In the genomic region with DNA sequence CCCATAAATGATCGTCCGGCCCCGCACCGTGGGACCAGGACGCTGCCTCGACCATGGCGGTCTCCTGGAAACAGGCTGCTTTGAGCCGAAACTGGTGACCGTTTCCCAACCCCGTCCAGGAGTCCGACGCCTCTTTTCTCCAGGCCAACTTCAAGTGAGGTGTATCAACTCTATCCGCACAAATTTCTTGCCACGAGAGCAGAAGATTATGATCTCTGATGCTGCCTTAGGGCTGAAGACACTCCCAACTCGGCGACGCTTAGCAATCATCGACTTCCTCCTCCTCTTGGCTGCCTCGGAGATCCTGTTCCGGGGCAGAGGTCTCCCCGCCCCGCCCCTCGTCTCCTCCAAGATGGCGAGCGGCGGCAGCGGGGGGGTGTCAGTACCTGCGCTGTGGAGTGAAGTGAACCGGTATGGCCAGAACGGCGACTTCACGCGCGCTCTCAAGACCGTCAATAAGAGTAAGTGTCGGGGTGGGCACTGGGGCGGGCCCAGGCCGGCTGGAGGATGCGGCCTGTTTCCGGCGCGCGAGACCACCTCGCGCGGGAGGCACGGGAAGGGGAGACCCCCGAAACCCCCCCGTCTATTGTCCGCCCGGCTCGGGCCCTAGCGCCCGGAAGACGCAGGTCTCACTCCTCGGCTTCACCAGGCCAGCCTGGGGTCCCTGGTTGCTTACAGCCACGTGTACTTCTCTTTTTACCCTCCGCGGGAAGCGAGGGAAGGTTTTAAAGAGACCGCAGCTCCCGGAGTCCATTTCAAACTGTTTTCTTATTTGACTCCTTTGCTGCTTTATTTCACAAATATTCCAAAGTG, we compare ENCODE assay signal across 1 cellular context.
TF ChIP-seq lines count a peak whose summit lies in the region.

Gene SRP72 (plus strand): TSS at position 334 of the 813 bp plus-strand sequence. CDS start 19 bp downstream, at position 353.

TF ChIP-seq in HepG2, 621 proteins besides CTCF, POLR2A, EP300 and RAD21 (continued from another document and continues in another):
- TF ChIP-seq BCL3 (CRISPR knock-in tag; IDR thresholded peaks at IDR 0.05), result no peak; the same call in 1 of the 2 replicates
- TF ChIP-seq NFKB2 (CRISPR knock-in tag; IDR thresholded peaks at IDR 0.05; ENCODE audit: borderline replicate concordance), result no peak; the same call in 1 of the 2 replicates
- TF ChIP-seq NFKBIZ (CRISPR knock-in tag; IDR thresholded peaks at IDR 0.05), result peak; percentile 56; the same call in 1 of the 2 replicates
- TF ChIP-seq ZFP37 (CRISPR knock-in tag; IDR thresholded peaks at IDR 0.05; ENCODE audit: borderline replicate concordance), result no peak
- TF ChIP-seq, protein P1, sequence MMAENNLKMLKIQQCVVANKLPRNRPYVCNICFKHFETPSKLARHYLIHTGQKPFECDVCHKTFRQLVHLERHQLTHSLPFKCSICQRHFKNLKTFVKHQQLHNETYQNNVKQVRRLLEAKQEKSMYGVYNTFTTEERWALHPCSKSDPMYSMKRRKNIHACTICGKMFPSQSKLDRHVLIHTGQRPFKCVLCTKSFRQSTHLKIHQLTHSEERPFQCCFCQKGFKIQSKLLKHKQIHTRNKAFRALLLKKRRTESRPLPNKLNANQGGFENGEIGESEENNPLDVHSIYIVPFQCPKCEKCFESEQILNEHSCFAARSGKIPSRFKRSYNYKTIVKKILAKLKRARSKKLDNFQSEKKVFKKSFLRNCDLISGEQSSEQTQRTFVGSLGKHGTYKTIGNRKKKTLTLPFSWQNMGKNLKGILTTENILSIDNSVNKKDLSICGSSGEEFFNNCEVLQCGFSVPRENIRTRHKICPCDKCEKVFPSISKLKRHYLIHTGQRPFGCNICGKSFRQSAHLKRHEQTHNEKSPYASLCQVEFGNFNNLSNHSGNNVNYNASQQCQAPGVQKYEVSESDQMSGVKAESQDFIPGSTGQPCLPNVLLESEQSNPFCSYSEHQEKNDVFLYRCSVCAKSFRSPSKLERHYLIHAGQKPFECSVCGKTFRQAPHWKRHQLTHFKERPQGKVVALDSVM (CRISPR knock-in tag; IDR thresholded peaks at IDR 0.05), result 0 out of 2 replicates have a peak, but pooled peaks have one; percentile 17
- no peak for TF ChIP-seq PCBP1 (IDR thresholded peaks at IDR 0.05; ENCODE audit: borderline replicate concordance, low read depth, low read length)
- TF ChIP-seq ZNF281 (CRISPR knock-in tag; IDR thresholded peaks at IDR 0.05; ENCODE audit: borderline replicate concordance), result no peak
- no peak for TF ChIP-seq MBD4 (IDR thresholded peaks at IDR 0.05; ENCODE audit: borderline replicate concordance, low read length)
- TF ChIP-seq SNAPC5 (CRISPR knock-in tag; IDR thresholded peaks at IDR 0.05; ENCODE audit: borderline replicate concordance), result no peak
- 0 out of 2 replicates have a peak, but pooled peaks have one; percentile 34 for TF ChIP-seq ZNF124 (CRISPR knock-in tag; IDR thresholded peaks at IDR 0.05)
- no peak for TF ChIP-seq ZNF143 (CRISPR knock-in tag; IDR thresholded peaks at IDR 0.05)
- no peak for TF ChIP-seq CSRNP2 (CRISPR knock-in tag; conservative IDR thresholded peaks at IDR 0.05; ENCODE audit: low read depth)
- no peak for TF ChIP-seq ZNF598 (CRISPR knock-in tag; IDR thresholded peaks at IDR 0.05; ENCODE audit: borderline replicate concordance)
- no peak for TF ChIP-seq BRD4 (CRISPR knock-in tag; IDR thresholded peaks at IDR 0.05)
- TF ChIP-seq ZNF570 (CRISPR knock-in tag; IDR thresholded peaks at IDR 0.05; ENCODE audit: borderline replicate concordance), result no peak
- no peak for TF ChIP-seq HMGA1 (CRISPR knock-in tag; conservative IDR thresholded peaks at IDR 0.05)
- no peak for TF ChIP-seq ZNF451 (CRISPR knock-in tag; IDR thresholded peaks at IDR 0.05)
- no peak for TF ChIP-seq SAFB2 (CRISPR knock-in tag; IDR thresholded peaks at IDR 0.05; ENCODE audit: borderline replicate concordance, low read depth)
- TF ChIP-seq ZBTB46 (CRISPR knock-in tag; IDR thresholded peaks at IDR 0.05; ENCODE audit: borderline replicate concordance), result no peak
- no peak for TF ChIP-seq PLRG1 (conservative IDR thresholded peaks at IDR 0.05)
- no peak; the same call in 1 of the 2 replicates for TF ChIP-seq AKNA (CRISPR knock-in tag; IDR thresholded peaks at IDR 0.05; ENCODE audit: borderline replicate concordance)
- TF ChIP-seq RXRB (CRISPR knock-in tag; IDR thresholded peaks at IDR 0.05; ENCODE audit: borderline replicate concordance), result peak; percentile 48; the same call in 1 of the 2 replicates
- no peak; the same call in 1 of the 2 replicates for TF ChIP-seq ZFP1 (CRISPR knock-in tag; IDR thresholded peaks at IDR 0.05)
- no peak for TF ChIP-seq TCF12 (IDR thresholded peaks at IDR 0.05)
- TF ChIP-seq TCF12 (CRISPR knock-in tag; IDR thresholded peaks at IDR 0.05), result no peak
- peak; percentile 67 for TF ChIP-seq PHF20 (CRISPR knock-in tag; IDR thresholded peaks at IDR 0.05)
- TF ChIP-seq TCF7L2 (IDR thresholded peaks at IDR 0.05; ENCODE audit: low read depth, low read length), result no peak
- TF ChIP-seq, protein P2, sequence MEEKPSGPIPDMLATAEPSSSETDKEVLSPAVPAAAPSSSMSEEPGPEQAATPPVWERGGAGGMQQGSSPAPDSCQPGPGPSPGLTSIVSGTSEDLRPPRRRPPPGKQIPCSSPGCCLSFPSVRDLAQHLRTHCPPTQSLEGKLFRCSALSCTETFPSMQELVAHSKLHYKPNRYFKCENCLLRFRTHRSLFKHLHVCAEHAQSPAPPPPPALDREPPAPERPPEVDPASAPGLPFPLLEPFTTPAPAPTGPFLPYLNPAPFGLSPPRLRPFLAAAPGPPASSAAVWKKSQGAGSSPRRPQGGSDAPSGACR (CRISPR knock-in tag; IDR thresholded peaks at IDR 0.05), result no peak
- peak; percentile 69 for TF ChIP-seq ZSCAN9 (CRISPR knock-in tag; IDR thresholded peaks at IDR 0.05; ENCODE audit: borderline replicate concordance)
- TF ChIP-seq ZNF710 (CRISPR knock-in tag; IDR thresholded peaks at IDR 0.05; ENCODE audit: borderline replicate concordance), result no peak
- no peak for TF ChIP-seq CENPT (CRISPR knock-in tag; IDR thresholded peaks at IDR 0.05; ENCODE audit: low read depth)
- no peak for TF ChIP-seq RAD51 (IDR thresholded peaks at IDR 0.05; ENCODE audit: borderline replicate concordance)
- no peak for TF ChIP-seq ZNF7 (CRISPR knock-in tag; IDR thresholded peaks at IDR 0.05)
- TF ChIP-seq ZBTB25 (CRISPR knock-in tag; IDR thresholded peaks at IDR 0.05), result peak; percentile 79; the same call in 1 of the 2 replicates
- 0 out of 2 replicates have a peak, but pooled peaks have one; percentile 24 for TF ChIP-seq ZNF160 (CRISPR knock-in tag; IDR thresholded peaks at IDR 0.05)
- 0 out of 2 replicates have a peak, but pooled peaks have one; percentile 23 for TF ChIP-seq SIX4 (CRISPR knock-in tag; IDR thresholded peaks at IDR 0.05)
- no peak for TF ChIP-seq ZNF879 (CRISPR knock-in tag; IDR thresholded peaks at IDR 0.05)
